1 cellular context compared by ENCODE assay signal in the genomic region with DNA sequence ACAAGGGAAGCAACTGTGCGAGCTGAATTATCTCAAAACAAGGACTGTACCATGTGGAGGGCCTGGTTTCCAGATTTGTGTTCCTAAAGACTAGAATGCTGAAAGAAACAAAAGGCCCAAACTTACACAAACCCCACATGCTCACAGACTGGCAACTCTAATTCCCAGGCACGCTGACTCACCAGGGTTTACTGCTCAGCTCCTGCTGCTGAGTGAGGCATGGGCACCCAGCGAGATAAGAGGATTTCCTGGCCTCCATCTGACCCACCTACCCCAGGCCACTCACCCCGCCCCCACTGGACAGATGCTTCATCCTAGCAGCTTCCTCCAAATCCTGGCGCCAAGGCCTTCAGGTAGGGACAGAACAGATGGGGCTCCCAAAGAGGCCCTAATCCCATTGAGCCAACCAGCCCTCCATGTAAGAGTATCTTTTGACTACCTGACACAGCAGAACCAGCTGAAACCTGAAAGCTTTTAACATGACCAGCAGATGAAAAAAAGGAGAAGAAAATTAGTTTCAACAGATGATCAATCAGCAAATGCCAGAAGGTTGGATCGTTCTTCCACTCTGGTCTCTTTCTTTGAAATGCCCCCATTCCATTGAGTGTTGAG.
A peak's percentile ranks its signal among the peaks of the same experiment; 100 is the strongest.
TF ChIP-seq lines count a peak whose summit lies in the region.

No MANE protein-coding gene starts in this region.

TF ChIP-seq in HEK293, 187 proteins besides CTCF, POLR2A, EP300 and RAD21 (continued from another document):
- TF ChIP-seq, protein P1, sequence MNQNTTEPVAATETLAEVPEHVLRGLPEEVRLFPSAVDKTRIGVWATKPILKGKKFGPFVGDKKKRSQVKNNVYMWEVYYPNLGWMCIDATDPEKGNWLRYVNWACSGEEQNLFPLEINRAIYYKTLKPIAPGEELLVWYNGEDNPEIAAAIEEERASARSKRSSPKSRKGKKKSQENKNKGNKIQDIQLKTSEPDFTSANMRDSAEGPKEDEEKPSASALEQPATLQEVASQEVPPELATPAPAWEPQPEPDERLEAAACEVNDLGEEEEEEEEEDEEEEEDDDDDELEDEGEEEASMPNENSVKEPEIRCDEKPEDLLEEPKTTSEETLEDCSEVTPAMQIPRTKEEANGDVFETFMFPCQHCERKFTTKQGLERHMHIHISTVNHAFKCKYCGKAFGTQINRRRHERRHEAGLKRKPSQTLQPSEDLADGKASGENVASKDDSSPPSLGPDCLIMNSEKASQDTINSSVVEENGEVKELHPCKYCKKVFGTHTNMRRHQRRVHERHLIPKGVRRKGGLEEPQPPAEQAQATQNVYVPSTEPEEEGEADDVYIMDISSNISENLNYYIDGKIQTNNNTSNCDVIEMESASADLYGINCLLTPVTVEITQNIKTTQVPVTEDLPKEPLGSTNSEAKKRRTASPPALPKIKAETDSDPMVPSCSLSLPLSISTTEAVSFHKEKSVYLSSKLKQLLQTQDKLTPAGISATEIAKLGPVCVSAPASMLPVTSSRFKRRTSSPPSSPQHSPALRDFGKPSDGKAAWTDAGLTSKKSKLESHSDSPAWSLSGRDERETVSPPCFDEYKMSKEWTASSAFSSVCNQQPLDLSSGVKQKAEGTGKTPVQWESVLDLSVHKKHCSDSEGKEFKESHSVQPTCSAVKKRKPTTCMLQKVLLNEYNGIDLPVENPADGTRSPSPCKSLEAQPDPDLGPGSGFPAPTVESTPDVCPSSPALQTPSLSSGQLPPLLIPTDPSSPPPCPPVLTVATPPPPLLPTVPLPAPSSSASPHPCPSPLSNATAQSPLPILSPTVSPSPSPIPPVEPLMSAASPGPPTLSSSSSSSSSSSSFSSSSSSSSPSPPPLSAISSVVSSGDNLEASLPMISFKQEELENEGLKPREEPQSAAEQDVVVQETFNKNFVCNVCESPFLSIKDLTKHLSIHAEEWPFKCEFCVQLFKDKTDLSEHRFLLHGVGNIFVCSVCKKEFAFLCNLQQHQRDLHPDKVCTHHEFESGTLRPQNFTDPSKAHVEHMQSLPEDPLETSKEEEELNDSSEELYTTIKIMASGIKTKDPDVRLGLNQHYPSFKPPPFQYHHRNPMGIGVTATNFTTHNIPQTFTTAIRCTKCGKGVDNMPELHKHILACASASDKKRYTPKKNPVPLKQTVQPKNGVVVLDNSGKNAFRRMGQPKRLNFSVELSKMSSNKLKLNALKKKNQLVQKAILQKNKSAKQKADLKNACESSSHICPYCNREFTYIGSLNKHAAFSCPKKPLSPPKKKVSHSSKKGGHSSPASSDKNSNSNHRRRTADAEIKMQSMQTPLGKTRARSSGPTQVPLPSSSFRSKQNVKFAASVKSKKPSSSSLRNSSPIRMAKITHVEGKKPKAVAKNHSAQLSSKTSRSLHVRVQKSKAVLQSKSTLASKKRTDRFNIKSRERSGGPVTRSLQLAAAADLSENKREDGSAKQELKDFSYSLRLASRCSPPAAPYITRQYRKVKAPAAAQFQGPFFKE (tag by site-specific recombination; IDR thresholded peaks at IDR 0.05; ENCODE audit: borderline replicate concordance) = no peak
- TF ChIP-seq, protein P2, sequence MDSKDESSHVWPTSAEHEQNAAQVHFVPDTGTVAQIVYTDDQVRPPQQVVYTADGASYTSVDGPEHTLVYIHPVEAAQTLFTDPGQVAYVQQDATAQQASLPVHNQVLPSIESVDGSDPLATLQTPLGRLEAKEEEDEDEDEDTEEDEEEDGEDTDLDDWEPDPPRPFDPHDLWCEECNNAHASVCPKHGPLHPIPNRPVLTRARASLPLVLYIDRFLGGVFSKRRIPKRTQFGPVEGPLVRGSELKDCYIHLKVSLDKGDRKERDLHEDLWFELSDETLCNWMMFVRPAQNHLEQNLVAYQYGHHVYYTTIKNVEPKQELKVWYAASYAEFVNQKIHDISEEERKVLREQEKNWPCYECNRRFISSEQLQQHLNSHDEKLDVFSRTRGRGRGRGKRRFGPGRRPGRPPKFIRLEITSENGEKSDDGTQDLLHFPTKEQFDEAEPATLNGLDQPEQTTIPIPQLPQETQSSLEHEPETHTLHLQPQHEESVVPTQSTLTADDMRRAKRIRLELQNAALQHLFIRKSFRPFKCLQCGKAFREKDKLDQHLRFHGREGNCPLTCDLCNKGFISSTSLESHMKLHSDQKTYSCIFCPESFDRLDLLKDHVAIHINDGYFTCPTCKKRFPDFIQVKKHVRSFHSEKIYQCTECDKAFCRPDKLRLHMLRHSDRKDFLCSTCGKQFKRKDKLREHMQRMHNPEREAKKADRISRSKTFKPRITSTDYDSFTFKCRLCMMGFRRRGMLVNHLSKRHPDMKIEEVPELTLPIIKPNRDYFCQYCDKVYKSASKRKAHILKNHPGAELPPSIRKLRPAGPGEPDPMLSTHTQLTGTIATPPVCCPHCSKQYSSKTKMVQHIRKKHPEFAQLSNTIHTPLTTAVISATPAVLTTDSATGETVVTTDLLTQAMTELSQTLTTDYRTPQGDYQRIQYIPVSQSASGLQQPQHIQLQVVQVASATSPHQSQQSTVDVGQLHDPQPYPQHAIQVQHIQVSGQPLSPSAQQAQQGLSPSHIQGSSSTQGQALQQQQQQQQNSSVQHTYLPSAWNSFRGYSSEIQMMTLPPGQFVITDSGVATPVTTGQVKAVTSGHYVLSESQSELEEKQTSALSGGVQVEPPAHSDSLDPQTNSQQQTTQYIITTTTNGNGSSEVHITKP (tag by site-specific recombination; IDR thresholded peaks at IDR 0.05) = peak; percentile 95
- TF ChIP-seq ZNF660 (tag by site-specific recombination; IDR thresholded peaks at IDR 0.05) (0 out of 2 replicates have a peak, but pooled peaks have one; percentile 36), ZNF544 (tag by site-specific recombination; IDR thresholded peaks at IDR 0.05) (no peak), ZNF404 (tag by site-specific recombination; IDR thresholded peaks at IDR 0.05) (no peak)
TF ChIP-seq in HEK293: peak in this region for 5.
